19 cellular contexts compared by ENCODE assay signal in genomic region chr16:88376835-88377726, GRCh38. TPM values are rescaled to one million over a fixed set of nuclear protein-coding genes. Genes with fewer than 3 reads are reported as not detected.
DNase-seq lines count a peak whose midpoint lies in the region; ATAC-seq and TF ChIP-seq lines count a peak whose summit lies in the region.
"Had no signal": no experiment of that assay in that cellular context is flagged by ENCODE, and none has a peak within 500 bp of the region (broad histone marks: within the 10 kb centered on the region; RNA-seq: fewer than 3 reads in every experiment).

No MANE protein-coding gene starts in this region.

- no peak for TF ChIP-seq POLR2A in lower leg skin (IDR thresholded peaks at IDR 0.05)

- H3K9me3 ChIP-seq in BLaER1 (peaks cover 5% of the 10 kb centered on the region; the same call in 1 of the 2 replicates), Panc1 (ENCODE audit: control insufficient read depth, insufficient read depth, low read depth, low read length) (no peaks in the 10 kb centered on the region)
- H3K9me3 ChIP-seq: transverse colon had no signal

- peak overlapping the region; percentile 81 for H3K4me2 ChIP-seq in BLaER1

- 69 to 70% methylated on average over 20 to 30 of the region's 30 CpGs for WGBS in lower leg skin, 2 donors

- peaks cover 7% of the 10 kb centered on the region for H4K20me1 ChIP-seq in BLaER1

- BruUV-seq in Panc1 (replicated peaks; lab: Mats Ljungman, UMichigan) = no TSS peak

- peak overlapping the region; percentile 32 for H3K27ac ChIP-seq in BLaER1
- no peak overlapping the region for H3K27ac ChIP-seq in Panc1 (ENCODE audit: low read length)
- H3K27ac ChIP-seq: parathyroid adenoma, transverse colon had no signal

- ATAC-seq in Panc1 (0 out of 2 replicates have a peak, but pooled peaks have one; percentile 47), Right ventricle myocardium superior (ENCODE audit: poor library complexity) (no peak), GM19395 (IDR thresholded peaks at IDR 0.05; ENCODE audit: unreplicated experiment) (no peak)
- ATAC-seq: esophagus mucosa, GM12878, PC-3 had no signal

- H3K4me3 ChIP-seq in BLaER1 (no peak overlapping the region), Panc1 (ENCODE audit: low read depth in 2 of 2, low read length in 2 of 2) (no peak overlapping the region), lower leg skin (ENCODE audit: low read depth, poor library complexity, severe bottlenecking) (no peak overlapping the region)
- H3K4me3 ChIP-seq: GM12878, transverse colon had no signal

- H3K36me3 ChIP-seq in BLaER1 (no peaks in the 10 kb centered on the region), Panc1 (ENCODE audit: control insufficient read depth, insufficient read depth, low read length) (no peaks in the 10 kb centered on the region)
- H3K36me3 ChIP-seq: transverse colon had no signal

- intact Hi-C loops in Panc1 (cut with micrococcal nuclease; ENCODE audit: unreplicated experiment) = no loop called here
- intact Hi-C loops in Right ventricle myocardium superior (cut with DNase I) = no loop called here
- intact Hi-C loops in lower leg skin (cut with DNase I; ENCODE audit: low total_unique reads) = no loop called here

- peaks cover 61% of the 10 kb centered on the region for H3K4me1 ChIP-seq in BLaER1
- H3K4me1 ChIP-seq in Panc1 (ENCODE audit: control insufficient read depth, insufficient read depth, low read length) = no peaks in the 10 kb centered on the region
- H3K4me1 ChIP-seq: parathyroid adenoma, transverse colon had no signal

- H3K27me3 ChIP-seq in BLaER1 (peaks cover 12% of the 10 kb centered on the region), Panc1 (ENCODE audit: control insufficient read depth, insufficient read depth, low read length) (no peaks in the 10 kb centered on the region)

- DNase-seq in Panc1 (ENCODE audit: low read depth, low spot score) (no peak), Right ventricle myocardium superior (peak; percentile 26), pons (ENCODE audit: low spot score) (peak; percentile 25), NCI-H1417 treated with DMSO at 0.1 percent for 48 hours (lab: John Stamatoyannopoulos, UW) (no peak), lower leg skin (ENCODE audit: low spot score in 2 of 2) (no peak), amniotic stem cell (lab: John Stamatoyannopoulos, UW) (no peak)
- DNase-seq: activated CD8-positive, alpha-beta memory T cell treated with anti-CD3 and anti-CD28 coated beads, Interleukin-2, amount 50 U/mL, for 48 hours; activated naive CD8-positive, alpha-beta T cell treated with anti-CD3 and anti-CD28 coated beads for 36 hours; DND-41; NCI-H1105 treated with DMSO at 0.1 percent for 48 hours; NCI-H345; PC-3; T-helper 1 cell; transverse colon had no signal

- in situ Hi-C loops in Panc1 (cut with HindIII; ENCODE audit: low pct_unique_long_range_greater_than_20kb, low sequenced_read_pairs) = no loop called here

- TF ChIP-seq CTCF in Panc1 (IDR thresholded peaks at IDR 0.05) (no peak), lower leg skin (IDR thresholded peaks at IDR 0.05) (no peak)

- POLR2A ChIA-PET in Panc1 (lab: Charles Lee) = no interaction called here

- CTCF ChIA-PET in Panc1 (lab: Charles Lee) = no interaction called here

- H3K9ac ChIP-seq in BLaER1 = 0 out of 2 replicates have a peak overlapping the region, but pooled peaks have one; percentile 7
- H3K9ac ChIP-seq: parathyroid adenoma had no signal

RNA-seq across cellular contexts. Expression of gene ZNF469, which starts 5.7 kb away (rescaled TPM):
- total RNA-seq in Panc1 (2021; ENCODE audit: unreplicated experiment) = 1.3 TPM
- 0.87 TPM for polyA plus RNA-seq in Panc1 (2012; ENCODE audit: insufficient read length)
- total RNA-seq in Right ventricle myocardium superior = 0.94 TPM
- total RNA-seq in lower leg skin = under 1 TPM; 0.17 to 0.49 (median 0.40) TPM

Comparison
In these comparisons a context has a peak if more than half of its experiments do, and no peak if none do; other contexts are left out.
1. DNase-seq: peak in Right ventricle myocardium superior (single experiment) and pons (single experiment); none in Panc1 (single experiment), NCI-H1417 treated with DMSO at 0.1 percent for 48 hours (single experiment), lower leg skin (0 of 2) and amniotic stem cell (single experiment).